ENCODE assay signal across 10 cellular contexts in the genomic region with DNA sequence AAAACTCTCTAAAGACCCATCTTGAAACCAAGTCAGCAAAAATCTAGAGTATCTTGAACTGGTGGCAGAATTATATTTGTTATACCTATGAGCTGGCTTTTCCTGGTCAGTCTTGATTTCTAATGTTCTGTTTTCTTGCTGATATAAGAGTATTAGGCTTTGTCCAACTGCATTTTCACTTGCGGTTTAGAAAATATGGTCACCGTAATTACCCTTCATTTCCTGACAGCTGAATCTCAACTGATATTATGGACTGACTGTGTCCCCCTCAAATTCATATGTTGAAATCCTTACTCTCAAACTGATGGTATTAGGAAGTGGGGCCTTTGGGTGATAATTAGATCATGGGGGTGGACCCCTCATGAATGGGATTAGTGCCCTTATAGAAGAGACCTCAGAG.
DNase-seq lines count a peak whose midpoint lies in the region; ATAC-seq and TF ChIP-seq lines count a peak whose summit lies in the region.
"Had no signal": no experiment of that assay in that cellular context is flagged by ENCODE, and none has a peak within 500 bp of the region (broad histone marks: within the 10 kb centered on the region; RNA-seq: fewer than 3 reads in every experiment).

No MANE protein-coding gene starts in this region.

- peak overlapping the region; percentile 3 for H3K27ac Mint-ChIP-seq in activated naive CD4-positive, alpha-beta T cell treated with anti-CD3 and anti-CD28 coated beads, Interleukin-2, amount 50 U/mL, for 24 hours
- H3K27ac Mint-ChIP-seq in activated naive CD4-positive, alpha-beta T cell treated with anti-CD3 and anti-CD28 coated beads, Interleukin-2, amount 50 U/mL, for 72 hours, result peak overlapping the region in 1 of 2 donors; percentile 21
- H3K27ac Mint-ChIP-seq in glutamatergic neuron (ENCODE audit: unreplicated experiment), result peak overlapping the region; percentile 90
- H3K27ac Mint-ChIP-seq: activated T-cell treated with anti-CD3 and anti-CD28 coated beads, Interleukin-2, amount 50 U/mL, for 24 hours had no signal

- POLR2A ChIA-PET in RWPE1 (lab: Yijun Ruan, JAX; ENCODE audit: low non-redundant PET), result no interaction called here

- TF ChIP-seq POLR2A in uterus (IDR thresholded peaks at IDR 0.05), result no peak

- H3K27me3 ChIP-seq in MG63, result no peaks in the 10 kb centered on the region
- no peaks in the 10 kb centered on the region for H3K27me3 ChIP-seq in uterus
- H3K27me3 ChIP-seq: neutrophil had no signal

- H3K4me1 Mint-ChIP-seq in activated naive CD4-positive, alpha-beta T cell treated with anti-CD3 and anti-CD28 coated beads, Interleukin-2, amount 50 U/mL, for 24 hours, result peaks cover 9% of the 10 kb centered on the region
- H3K4me1 Mint-ChIP-seq in glutamatergic neuron (ENCODE audit: low read depth, unreplicated experiment), result peaks cover 5% of the 10 kb centered on the region

- H3K36me3 Mint-ChIP-seq in activated naive CD4-positive, alpha-beta T cell treated with anti-CD3 and anti-CD28 coated beads, Interleukin-2, amount 50 U/mL, for 24 hours, result peaks cover 3% of the 10 kb centered on the region
- H3K36me3 Mint-ChIP-seq in activated naive CD4-positive, alpha-beta T cell treated with anti-CD3 and anti-CD28 coated beads, Interleukin-2, amount 50 U/mL, for 72 hours, result no peaks in the 10 kb centered on the region
- H3K36me3 Mint-ChIP-seq in glutamatergic neuron (ENCODE audit: unreplicated experiment), result no peaks in the 10 kb centered on the region

- no peak for ATAC-seq in activated naive CD4-positive, alpha-beta T cell treated with anti-CD3 and anti-CD28 coated beads, Interleukin-2, amount 50 U/mL, for 72 hours

- no peak overlapping the region for H3K4me3 ChIP-seq in MG63
- no peak overlapping the region for H3K4me3 ChIP-seq in uterus

- H3K4me3 Mint-ChIP-seq in activated naive CD4-positive, alpha-beta T cell treated with anti-CD3 and anti-CD28 coated beads, Interleukin-2, amount 50 U/mL, for 24 hours, result no peak overlapping the region
- H3K4me3 Mint-ChIP-seq in glutamatergic neuron (ENCODE audit: unreplicated experiment), result no peak overlapping the region
- H3K4me3 Mint-ChIP-seq: activated T-cell treated with anti-CD3 and anti-CD28 coated beads, Interleukin-2, amount 50 U/mL, for 24 hours had no signal

- peak overlapping the region; percentile 50 for H3K27ac ChIP-seq in RWPE1
- H3K27ac ChIP-seq in substantia nigra (ENCODE audit: low read depth, low read length, poor library complexity, severe bottlenecking), result peak overlapping the region; percentile 8
- H3K27ac ChIP-seq in uterus, result no peak overlapping the region
- H3K27ac ChIP-seq: neutrophil had no signal

- H3K27me3 Mint-ChIP-seq in activated naive CD4-positive, alpha-beta T cell treated with anti-CD3 and anti-CD28 coated beads, Interleukin-2, amount 50 U/mL, for 24 hours, result no peaks in the 10 kb centered on the region
- peaks cover 2% of the 10 kb centered on the region for H3K27me3 Mint-ChIP-seq in glutamatergic neuron (ENCODE audit: unreplicated experiment)
- H3K27me3 Mint-ChIP-seq: activated T-cell treated with anti-CD3 and anti-CD28 coated beads, Interleukin-2, amount 50 U/mL, for 24 hours had no signal

- CTCF ChIA-PET in RWPE1 (lab: Yijun Ruan, JAX), result interaction anchor here (0.7 to 1.5 kb wide), 8 partner anchors 86 to 1655 kb away, joined by 3 to 18 read pairs (median 4); no protein-coding TSS in a partner anchor

- peaks cover 4% of the 10 kb centered on the region for H3K9me3 Mint-ChIP-seq in activated naive CD4-positive, alpha-beta T cell treated with anti-CD3 and anti-CD28 coated beads, Interleukin-2, amount 50 U/mL, for 24 hours
- H3K9me3 Mint-ChIP-seq in activated naive CD4-positive, alpha-beta T cell treated with anti-CD3 and anti-CD28 coated beads, Interleukin-2, amount 50 U/mL, for 72 hours, result peaks cover 0 to 5% of the 10 kb centered on the region in 2 donors
- H3K9me3 Mint-ChIP-seq in glutamatergic neuron (ENCODE audit: unreplicated experiment), result no peaks in the 10 kb centered on the region
- H3K9me3 Mint-ChIP-seq: activated T-cell treated with anti-CD3 and anti-CD28 coated beads, Interleukin-2, amount 50 U/mL, for 24 hours had no signal

- peaks cover 0 to 2% of the 10 kb centered on the region in 2 donors for H3K4me1 ChIP-seq in uterus

- H3K36me3 ChIP-seq in MG63, result no peaks in the 10 kb centered on the region
- H3K36me3 ChIP-seq in uterus, result no peaks in the 10 kb centered on the region
- H3K36me3 ChIP-seq: neutrophil had no signal

- H3K9me3 ChIP-seq in MG63, result no peaks in the 10 kb centered on the region
- H3K9me3 ChIP-seq in uterus, result no peaks in the 10 kb centered on the region
- H3K9me3 ChIP-seq: neutrophil had no signal

- DNase-seq in activated naive CD4-positive, alpha-beta T cell treated with anti-CD3 and anti-CD28 coated beads, Interleukin-2, amount 50 U/mL, for 72 hours (ENCODE audit: low spot score in 2 of 2), result no peak
- DNase-seq in RWPE1 (ENCODE audit: low spot score), result no peak
- DNase-seq in glutamatergic neuron, result no peak
- no peak for DNase-seq in substantia nigra (lab: John Stamatoyannopoulos, UW)
- no peak for DNase-seq in MG63
- DNase-seq in uterus, result no peak
- DNase-seq in GDM1 (lab: John Stamatoyannopoulos, UW), result no peak

- intact Hi-C loops in uterus (cut with DNase I; ENCODE audit: low total_unique reads), result no loop called here

- TF ChIP-seq CTCF in RWPE1 (conservative IDR thresholded peaks at IDR 0.05; ENCODE audit: low read depth) (no peak), glutamatergic neuron (IDR thresholded peaks at IDR 0.05; ENCODE audit: partially characterized antibody, unreplicated experiment) (no peak), uterus (IDR thresholded peaks at IDR 0.05) (no peak)

Comparison
In these comparisons a context has a peak if more than half of its experiments do, and no peak if none do; other contexts are left out.
1. H3K27ac ChIP-seq: peak in RWPE1 (single experiment) and substantia nigra (single experiment); none in uterus (0 of 2).